Comparison of ENCODE assay signal across 32 cellular contexts in the genomic region with DNA sequence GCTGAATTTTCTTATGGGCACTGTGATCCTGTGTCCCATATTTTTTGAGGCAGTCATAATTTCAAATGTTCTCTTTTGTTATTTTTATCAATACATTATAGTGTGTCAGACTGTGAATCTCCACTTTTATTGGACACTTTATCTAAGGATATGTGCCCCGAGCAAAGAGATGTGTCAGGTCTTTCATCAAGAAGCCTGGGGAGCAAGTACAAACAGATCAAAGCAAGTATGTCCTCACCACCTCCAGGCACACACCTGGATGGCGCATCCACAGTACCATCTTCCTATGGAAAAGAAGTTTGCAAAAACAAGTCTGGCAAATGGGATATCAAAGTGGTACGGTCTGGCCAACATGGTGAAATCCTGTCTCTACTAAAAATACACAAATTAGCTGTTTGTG.
"Had no signal": no experiment of that assay in that cellular context is flagged by ENCODE, and none has a peak within 500 bp of the region (broad histone marks: within the 10 kb centered on the region; RNA-seq: fewer than 3 reads in every experiment).

No MANE protein-coding gene starts in this region.

- ATAC-seq: activated CD8-positive, alpha-beta T cell treated with anti-CD3 and anti-CD28 coated beads, Interleukin-2, amount 10 ng/mL, durations not matched to agents 7 days and 5 days; activated naive CD4-positive, alpha-beta T cell treated with anti-CD3 and anti-CD28 coated beads, Interleukin-2, amount 50 U/mL, for 72 hours; activated T-cell treated with anti-CD3 and anti-CD28 coated beads, Interleukin-2, amount 50 U/mL, for 4 hours; body of pancreas; PC-3 had no signal

- H3K4me1 ChIP-seq: body of pancreas, Peyer's patch had no signal

- H3K4me3 Mint-ChIP-seq: activated CD4-positive, alpha-beta T cell treated with anti-CD3 and anti-CD28 coated beads, Interleukin-2, amount 10 ng/mL, durations not matched to agents 7 days and 5 days; activated CD8-positive, alpha-beta T cell treated with anti-CD3 and anti-CD28 coated beads, Interleukin-2, amount 10 ng/mL, durations not matched to agents 7 days and 5 days; activated naive CD4-positive, alpha-beta T cell treated with anti-CD3 and anti-CD28 coated beads for 36 hours; activated T-cell treated with anti-CD3 and anti-CD28 coated beads, Interleukin-2, amount 50 U/mL, for 4 hours; activated T-helper 1 cell treated with anti-CD3 and anti-CD28 coated beads, Interleukin-12 subunit alpha, Interleukin-12 subunit beta, Interleukin-2, Interleukin-4 antibody, amounts not matched to agents 30 ng/mL and 10 ng/mL and 1 ng/mL, durations not matched to agents 14 hours and 24 hours and 36 hours had no signal

- H3K4me3 ChIP-seq: adrenal gland, body of pancreas, Peyer's patch had no signal

- DNase-seq: activated CD4-positive, alpha-beta T cell treated with anti-CD3 and anti-CD28 coated beads, Interleukin-2, amount 10 ng/mL, durations not matched to agents 7 days and 5 days; activated CD4-positive, alpha-beta T cell treated with anti-CD3 and anti-CD28 coated beads, Interleukin-2, amount 50 U/mL, for 48 hours; activated CD8-positive, alpha-beta T cell treated with anti-CD3 and anti-CD28 coated beads, Interleukin-2, amount 10 ng/mL, durations not matched to agents 7 days and 5 days; activated gamma-delta T cell treated with Interleukin-2 at 50 U/mL for 16 hours; activated naive CD4-positive, alpha-beta T cell treated with anti-CD3 and anti-CD28 coated beads for 36 hours; activated T-cell treated with anti-CD3 and anti-CD28 coated beads for 4 hours; activated T-cell treated with anti-CD3 and anti-CD28 coated beads, Interleukin-2, amount 50 U/mL, for 4 hours; adrenal gland; body of pancreas; central memory CD4-positive, alpha-beta T cell; NCI-H1092 treated with DMSO at 0.1 percent for 48 hours; NCI-H1417; NCI-H146; NCI-H187; NCI-H2081; NCI-H2171 treated with DMSO at 0.1 percent for 48 hours; NCI-H2227 treated with DMSO at 0.1 percent for 48 hours; NCI-H446; NCI-H510A treated with DMSO at 0.1 percent for 48 hours; NCI-H526 treated with DMSO at 0.1 percent for 48 hours; NCI-H82; NK-92 treated with Interleukin-12 subunit alpha and Interleukin-12 subunit beta, amount 100 ng/mL, for 24 hours; PC-3; Peyer's patch; Right ventricle myocardium superior; RPMI8226 had no signal

- H3K36me3 ChIP-seq: adrenal gland, Peyer's patch had no signal

- H3K27ac ChIP-seq: adrenal gland, body of pancreas, KMS-11, Peyer's patch had no signal

- FAIRE-seq: astrocyte, TTC549 had no signal

- H3K9me3 Mint-ChIP-seq: activated naive CD4-positive, alpha-beta T cell treated with anti-CD3 and anti-CD28 coated beads for 36 hours; activated T-cell treated with anti-CD3 and anti-CD28 coated beads, Interleukin-2, amount 50 U/mL, for 4 hours had no signal

- H3K27me3 ChIP-seq: adrenal gland, body of pancreas, Peyer's patch had no signal

- H3K36me3 Mint-ChIP-seq: activated naive CD4-positive, alpha-beta T cell treated with anti-CD3 and anti-CD28 coated beads, Interleukin-2, amount 50 U/mL, for 72 hours had no signal

- H3K27ac Mint-ChIP-seq: activated CD4-positive, alpha-beta T cell treated with anti-CD3 and anti-CD28 coated beads, Interleukin-2, amount 10 ng/mL, durations not matched to agents 7 days and 5 days; activated naive CD4-positive, alpha-beta T cell treated with anti-CD3 and anti-CD28 coated beads for 36 hours; activated naive CD4-positive, alpha-beta T cell treated with anti-CD3 and anti-CD28 coated beads, Interleukin-2, amount 50 U/mL, for 72 hours; activated T-helper 1 cell treated with anti-CD3 and anti-CD28 coated beads, Interleukin-12 subunit alpha, Interleukin-12 subunit beta, Interleukin-2, Interleukin-4 antibody, amounts not matched to agents 30 ng/mL and 10 ng/mL and 1 ng/mL, durations not matched to agents 14 hours and 24 hours and 36 hours; T-helper 2 cell treated with Interferon-gamma antibody and Interleukin-4, amounts not matched to agents 5 μg/mL and 100 μg/mL, for 36 hours had no signal
